Comparison of ENCODE assay signal across 9 cellular contexts in genomic region chr10:19930936-19931859, GRCh38.
DNase-seq lines count a peak whose midpoint lies in the region; ATAC-seq, FAIRE-seq and TF ChIP-seq lines count a peak whose summit lies in the region.
"Had no signal": no experiment of that assay in that cellular context is flagged by ENCODE, and none has a peak within 500 bp of the region (broad histone marks: within the 10 kb centered on the region; RNA-seq: fewer than 3 reads in every experiment).

No MANE protein-coding gene starts in this region.

- no TSS peak for BruUV-seq in endothelial cell of umbilical vein (replicated peaks; lab: Mats Ljungman, UMichigan)

- H3K4me2 ChIP-seq in endothelial cell of umbilical vein (ENCODE audit: insufficient read depth, low read length), result peak overlapping the region; percentile 35

- H3K9me3 ChIP-seq in AG04450 (ENCODE audit: control insufficient read depth, insufficient read depth, low read length) (no peaks in the 10 kb centered on the region), endothelial cell of umbilical vein (replicated peaks; ENCODE audit: control insufficient read depth, insufficient read depth, low read length) (no peaks in the 10 kb centered on the region), mucosa of rectum (ENCODE audit: control insufficient read depth in 2 of 2, low read length in 2 of 2) (no peaks in the 10 kb centered on the region)

- H3K27me3 ChIP-seq in AG04450 (ENCODE audit: control insufficient read depth, insufficient read depth, low read length) (no peaks in the 10 kb centered on the region), endothelial cell of umbilical vein (ENCODE audit: control insufficient read depth in 2 of 2, insufficient read depth in 2 of 2, low read length in 2 of 2) (no peaks in the 10 kb centered on the region), mucosa of rectum (ENCODE audit: control insufficient read depth in 2 of 2, insufficient read depth in 2 of 2, low read length in 2 of 2) (no peaks in the 10 kb centered on the region)

- dilution Hi-C loops in endothelial cell of umbilical vein (cut with MboI; ENCODE audit: extremely low pct_ligation_motif_present, low sequenced_read_pairs), result no loop called here

- peak overlapping the region; percentile 3 for H3K27ac ChIP-seq in AG04450 (ENCODE audit: low read depth, low read length)
- H3K27ac ChIP-seq in endothelial cell of umbilical vein (ENCODE audit: insufficient read depth, low read depth, low read length), result peak overlapping the region; percentile 9
- peak overlapping the region; percentile 44 to 58 for H3K27ac ChIP-seq in mucosa of rectum (ENCODE audit: low read depth in 2 of 2, low read length in 2 of 2)

- H2AFZ ChIP-seq in endothelial cell of umbilical vein (ENCODE audit: low read depth, low read length), result no peak overlapping the region

- no peaks in the 10 kb centered on the region for H3K79me2 ChIP-seq in endothelial cell of umbilical vein (ENCODE audit: control insufficient read depth, insufficient read depth, low read length)

- H3K9me1 ChIP-seq in endothelial cell of umbilical vein (replicated peaks; ENCODE audit: control insufficient read depth, extremely low read depth, insufficient read depth, low read length), result no peaks in the 10 kb centered on the region

- ATAC-seq in HG03520 (IDR thresholded peaks at IDR 0.05; ENCODE audit: unreplicated experiment) (no peak), HG02571 (IDR thresholded peaks at IDR 0.05; ENCODE audit: unreplicated experiment) (no peak)

- H4K20me1 ChIP-seq in endothelial cell of umbilical vein (replicated peaks; ENCODE audit: control insufficient read depth, extremely low read depth, insufficient read depth, low read length), result no peaks in the 10 kb centered on the region

- no peak for TF ChIP-seq POLR2A in endothelial cell of umbilical vein (IDR thresholded peaks at IDR 0.05; ENCODE audit: low read depth, low read length)

- H3K4me1 ChIP-seq in endothelial cell of umbilical vein (ENCODE audit: control insufficient read depth, extremely low read depth, insufficient read depth, low read length) (peaks cover 27% of the 10 kb centered on the region), mucosa of rectum (ENCODE audit: control insufficient read depth in 2 of 2, insufficient read depth in 2 of 2, low read length in 2 of 2) (peaks cover 11 to 27% of the 10 kb centered on the region in 2 donors)

- POLR2A ChIA-PET in AG04450 (lab: Yijun Ruan, JAX) (interaction anchor here (0.7 kb wide), 1 partner anchor 73 kb away, joined by 4 read pairs; no protein-coding TSS in a partner anchor), endothelial cell of umbilical vein (lab: Charles Lee) (no interaction called here)

- DNase-seq in AG04450 (ENCODE audit: low read depth, low spot score), result peak; percentile 29
- DNase-seq in NCI-H226, result peak; percentile 55
- DNase-seq in endothelial cell of umbilical vein (ENCODE audit: low read depth, low spot score), result peak; percentile 82
- DNase-seq in HCEC 1CT, result no peak
- no peak for DNase-seq in SK-N-DZ (ENCODE audit: low spot score)
- DNase-seq: DND-41 had no signal

- TF ChIP-seq CTCF in AG04450 (IDR thresholded peaks at IDR 0.05; ENCODE audit: low read depth, low read length), result no peak
- TF ChIP-seq CTCF in endothelial cell of umbilical vein (IDR thresholded peaks at IDR 0.05; ENCODE audit: extremely low read depth in 1 of 2, insufficient read depth in 1 of 2, low read depth in 1 of 2, low read length in 2 of 2), result no peak

- CTCF ChIA-PET in AG04450 (lab: Charles Lee) (interaction anchor here (1.3 kb wide), 1 partner anchor 18 kb away, joined by 4 read pairs; no protein-coding TSS in a partner anchor), endothelial cell of umbilical vein (lab: Charles Lee) (no interaction called here)

- H3K9ac ChIP-seq in endothelial cell of umbilical vein (replicated peaks; ENCODE audit: extremely low read depth, insufficient read depth, low read length) (no peak overlapping the region), mucosa of rectum (ENCODE audit: low read depth in 1 of 2, low read length in 2 of 2) (peak overlapping the region in 1 of 2 donors; percentile 7)

- H3K4me3 ChIP-seq in AG04450 (ENCODE audit: low read depth, low read length) (no peak overlapping the region), endothelial cell of umbilical vein (replicated peaks in 1 of 3; ENCODE audit: insufficient read depth in 1 of 3, low read depth in 1 of 3, low read length in 3 of 3) (no peak overlapping the region), mucosa of rectum (ENCODE audit: low read length in 2 of 2) (peak overlapping the region in 1 of 2 donors; percentile 37)

- H3K36me3 ChIP-seq in endothelial cell of umbilical vein (ENCODE audit: control insufficient read depth in 2 of 2, extremely low read depth in 1 of 2, insufficient read depth in 2 of 2, low read length in 2 of 2) (no peaks in the 10 kb centered on the region), mucosa of rectum (ENCODE audit: control insufficient read depth in 2 of 2, insufficient read depth in 2 of 2, low read length in 2 of 2) (no peaks in the 10 kb centered on the region)

- FAIRE-seq in endothelial cell of umbilical vein (lab: Jason Lieb, UNC), result peak; percentile 67

- intact Hi-C loops in endothelial cell of umbilical vein (cut with micrococcal nuclease), result loop anchor here (1.0 to 5.0 kb wide), 2 partner anchors 9 to 114 kb away; partner anchors contain the start of gene PLXDC2

TF ChIP-seq in endothelial cell of umbilical vein, 7 proteins besides CTCF, POLR2A, EP300 and RAD21:
- TF ChIP-seq GATA2 (IDR thresholded peaks at IDR 0.05; ENCODE audit: insufficient read depth, insufficient read length, low read depth, low read length), result no peak
- no peak for TF ChIP-seq EZH2 (IDR thresholded peaks at IDR 0.05; ENCODE audit: borderline replicate concordance, low read depth, low read length, severe bottlenecking)
- no peak for TF ChIP-seq POLR2AphosphoS5 (IDR thresholded peaks at IDR 0.05; ENCODE audit: insufficient read depth, low read depth, low read length)
- peak; percentile 65 for TF ChIP-seq JUN (IDR thresholded peaks at IDR 0.05; ENCODE audit: borderline replicate concordance, insufficient read depth, insufficient read length, low read depth)

Comparison
In these comparisons a context has a peak if more than half of its experiments do, and no peak if none do; other contexts are left out.
1. DNase-seq: peak in AG04450 (single experiment), NCI-H226 (single experiment) and endothelial cell of umbilical vein (single experiment); none in HCEC 1CT (single experiment) and SK-N-DZ (single experiment).
2. Peak in every context shown above with its lines, with median percentiles within 50 percentile points of each other: H3K27ac ChIP-seq.